In genomic region chr13:57546942-57547341, GRCh38 we compare ENCODE assay signal across 11 cellular contexts.
"Had no signal": no experiment of that assay in that cellular context is flagged by ENCODE, and none has a peak within 500 bp of the region (broad histone marks: within the 10 kb centered on the region; RNA-seq: fewer than 3 reads in every experiment).

No MANE protein-coding gene starts in this region.

- H3K4me3 ChIP-seq: GM23248, GM23338, HAP-1 had no signal

- H3K36me3 ChIP-seq: HAP-1 had no signal

- H2AFZ ChIP-seq: GM23248, GM23338 had no signal

- H3K9me3 Mint-ChIP-seq: GM23338 had no signal

- H3K27ac ChIP-seq: GM23248 had no signal

- H3K4me1 Mint-ChIP-seq: GM23338, H9 had no signal

- DNase-seq: GM23248, GOT3, H7, H9, HCEC 1CT, HFFc6 had no signal

- H3K4me2 ChIP-seq: GM23338 had no signal

- H3K9ac ChIP-seq: GM23248 had no signal

- H3K9me3 ChIP-seq: HAP-1 had no signal

- H3K27ac Mint-ChIP-seq: GM23338, H9, HFFc6 had no signal

- H3K4me3 Mint-ChIP-seq: GM23338, H9, HFFc6 had no signal

- ATAC-seq: GM23338, HCT116 had no signal

- FAIRE-seq: H1, H54 had no signal

- H3K4me1 ChIP-seq: HAP-1 had no signal
